Comparison of ENCODE assay signal across 8 cellular contexts in genomic region chr6:113857565-113858066, GRCh38. TPM values are rescaled to one million over a fixed set of nuclear protein-coding genes. Genes with fewer than 3 reads are reported as not detected.
DNase-seq lines count a peak whose midpoint lies in the region; ATAC-seq, FAIRE-seq and TF ChIP-seq lines count a peak whose summit lies in the region.

No MANE protein-coding gene starts in this region.

- no peak overlapping the region; the same call in 1 of the 2 replicates for H2BK15ac ChIP-seq in H1 (ENCODE audit: low read length)

- WGBS in H1 (ENCODE audit: extremely low coverage in 1 of 2, insufficient coverage in 1 of 2, insufficient read length in 1 of 2, insufficient replicate concordance in 2 of 2, low coverage in 1 of 2, low lambda C conversion rate in 2 of 2, missing lambda C conversion rate in 1 of 2), 2 experiments, result 1% methylated on average over 15 of the region's 25 CpGs; no CpG with 5 or more reads in 1 of the 2 experiments

- H4K20me1 ChIP-seq in H1 (replicated peaks in 1 of 2; ENCODE audit: control insufficient read depth in 1 of 2, insufficient read depth in 2 of 2, low read length in 2 of 2), result peaks cover 3 to 5% of the 10 kb centered on the region in 2 experiments

- no peak for TF ChIP-seq RAD21 in H1 (IDR thresholded peaks at IDR 0.05 in 1 of 2, conservative IDR thresholded peaks at IDR 0.05 in 1 of 2; ENCODE audit: low read depth in 2 of 2, low read length in 2 of 2)

- H3K23me2 ChIP-seq in H1 (ENCODE audit: low read depth, low read length), result peaks cover 22% of the 10 kb centered on the region

- CTCF ChIA-PET in H1 (lab: Charles Lee; ENCODE audit: partially characterized antibody), result interaction anchor here (1.0 to 2.4 kb wide), 5 partner anchors 187 to 556 kb away, joined by 3 to 13 read pairs (median 5); no protein-coding TSS in a partner anchor

- H3K56ac ChIP-seq in H1 (replicated peaks; ENCODE audit: insufficient read length, low read depth, low read length), result peak overlapping the region; percentile 44

- peak overlapping the region; percentile 0 for H2BK120ac ChIP-seq in H1 (replicated peaks; ENCODE audit: low read depth, low read length)

- H3K9me3 ChIP-seq in H1 (ENCODE audit: insufficient read depth in 2 of 2, low read depth in 1 of 2, low read length in 1 of 2), result no peaks in the 10 kb centered on the region
- no peaks in the 10 kb centered on the region for H3K9me3 ChIP-seq in mucosa of stomach (ENCODE audit: control insufficient read depth, low read length)

- H3K4me3 ChIP-seq in H1 (ENCODE audit: extremely low read depth in 1 of 4, insufficient read depth in 2 of 4, low read depth in 3 of 4, low read length in 4 of 4), result peak overlapping the region; percentile 95 to 99 (median 98)
- H3K4me3 ChIP-seq in mucosa of stomach (ENCODE audit: low read length), result peak overlapping the region; percentile 94

- TF ChIP-seq POLR2A in H1 (IDR thresholded peaks at IDR 0.05; ENCODE audit: control extremely low read depth in 1 of 2, low read depth in 2 of 2, low read length in 2 of 2), result no peak

- H3K27ac ChIP-seq in H1 (ENCODE audit: low read depth, low read length), result peak overlapping the region; percentile 90

- H3K9ac ChIP-seq in H1 (replicated peaks in 1 of 4; ENCODE audit: extremely low read depth in 1 of 4, low read depth in 3 of 4, low read length in 3 of 4), result peak overlapping the region; percentile 96 to 99 (median 98)
- H3K9ac ChIP-seq in mucosa of stomach (ENCODE audit: low read length), result peak overlapping the region; percentile 100

- POLR2A ChIA-PET in H1 (lab: Charles Lee; ENCODE audit: partially characterized antibody), result interaction anchor here (0.6 to 2.7 kb wide), 11 partner anchors 10 to 723 kb away, joined by 3 to 21 read pairs (median 3); no protein-coding TSS in a partner anchor

- peak overlapping the region; percentile 22 for H3K4ac ChIP-seq in H1 (replicated peaks; ENCODE audit: insufficient read length, low read depth, low read length)

- peaks cover 26% of the 10 kb centered on the region for H3K36me3 Mint-ChIP-seq in stimulated activated memory B cell treated with anti-CD40 and anti-IgM and Interleukin-4, amounts not matched to agents 10 μg/mL and 1 μg/mL and 100 μg/mL, for 72 hours

- H3K18ac ChIP-seq in H1 (ENCODE audit: extremely low read depth, low read length), result peak overlapping the region; percentile 65

- H3K79me1 ChIP-seq in H1 (ENCODE audit: low read depth, low read length), result no peaks in the 10 kb centered on the region

- peak overlapping the region; percentile 30; the same call in 1 of the 2 replicates for H2BK12ac ChIP-seq in H1 (ENCODE audit: low read depth, low read length)

- H4K91ac ChIP-seq in H1 (replicated peaks; ENCODE audit: insufficient read length, low read length), result peak overlapping the region; percentile 56

- H3K4me1 ChIP-seq in H1 (replicated peaks in 1 of 4; ENCODE audit: control insufficient read depth in 3 of 4, insufficient read depth in 4 of 4, low read length in 3 of 4) (peaks cover 4 to 7% (median 6%) of the 10 kb centered on the region in 4 experiments; a peak in 4 of 7 replicates), mucosa of stomach (ENCODE audit: control insufficient read depth, insufficient read depth, low read length) (no peaks in the 10 kb centered on the region)

- H3K27me3 ChIP-seq in H1 (replicated peaks in 1 of 4; ENCODE audit: control insufficient read depth in 3 of 4, extremely low read depth in 1 of 4, insufficient read depth in 3 of 4, low read length in 3 of 4) (peaks cover 6 to 29% (median 15%) of the 10 kb centered on the region in 4 experiments; a peak in 6 of 7 replicates), mucosa of stomach (ENCODE audit: control insufficient read depth, insufficient read depth, low read length) (no peaks in the 10 kb centered on the region)

- no peak overlapping the region for H2AFZ ChIP-seq in H1 (ENCODE audit: low read length)

- ATAC-seq in GM21360 (IDR thresholded peaks at IDR 0.05; ENCODE audit: unreplicated experiment), result no peak
- no peak for ATAC-seq in stimulated activated memory B cell treated with anti-CD40 and anti-IgM and Interleukin-4, amounts not matched to agents 10 μg/mL and 1 μg/mL and 100 μg/mL, for 72 hours

- peaks cover 13% of the 10 kb centered on the region for H3K4me1 Mint-ChIP-seq in stimulated activated memory B cell treated with anti-CD40 and anti-IgM and Interleukin-4, amounts not matched to agents 10 μg/mL and 1 μg/mL and 100 μg/mL, for 72 hours

- H3K36me3 ChIP-seq in H1 (ENCODE audit: control insufficient read depth in 2 of 4, insufficient read depth in 4 of 4, low read length in 3 of 4) (peaks cover 0 to 16% (median 7%) of the 10 kb centered on the region in 4 experiments; a peak in 3 of 8 replicates), mucosa of stomach (ENCODE audit: control insufficient read depth, insufficient read depth, low read length) (no peaks in the 10 kb centered on the region)

- no peak overlapping the region for H3K14ac ChIP-seq in H1 (ENCODE audit: insufficient read length)

- H3K79me2 ChIP-seq in H1 (ENCODE audit: control insufficient read depth in 1 of 2, insufficient read depth in 2 of 2, low read length in 2 of 2), result peaks cover 0 to 47% of the 10 kb centered on the region in 2 experiments; a peak in 2 of 4 replicates

- peak overlapping the region; percentile 9; the same call in 1 of the 2 replicates for H2BK20ac ChIP-seq in H1 (ENCODE audit: low read length)

- H2AK5ac ChIP-seq in H1 (ENCODE audit: low read depth, low read length), result no peak overlapping the region

- H3K4me3 Mint-ChIP-seq in stimulated activated memory B cell treated with anti-CD40 and anti-IgM and Interleukin-4, amounts not matched to agents 10 μg/mL and 1 μg/mL and 100 μg/mL, for 72 hours, result no peak overlapping the region

- no peak overlapping the region for H3K23ac ChIP-seq in H1 (ENCODE audit: insufficient read length)

- no peaks in the 10 kb centered on the region for H3K9me3 Mint-ChIP-seq in stimulated activated memory B cell treated with anti-CD40 and anti-IgM and Interleukin-4, amounts not matched to agents 10 μg/mL and 1 μg/mL and 100 μg/mL, for 72 hours

- FAIRE-seq in H1 (lab: Jason Lieb, UNC), result no peak

- H4K8ac ChIP-seq in H1 (ENCODE audit: extremely low read depth, insufficient read depth, low read length), result peak overlapping the region; percentile 93; the same call in 1 of the 2 replicates

- H3K27ac Mint-ChIP-seq in stimulated activated memory B cell treated with anti-CD40 and anti-IgM and Interleukin-4, amounts not matched to agents 10 μg/mL and 1 μg/mL and 100 μg/mL, for 72 hours, result no peak overlapping the region

- H2BK5ac ChIP-seq in H1 (ENCODE audit: low read depth, low read length), result peak overlapping the region; percentile 36; the same call in 1 of the 2 replicates

- DNase-seq in NCI-H146 (lab: John Stamatoyannopoulos, UW), result peak; percentile 70
- DNase-seq in NCI-H146 treated with DMSO at 0.1 percent for 48 hours (lab: John Stamatoyannopoulos, UW; ENCODE audit: unreplicated experiment), result no peak
- peak; percentile 63 for DNase-seq in NCI-H69 (lab: John Stamatoyannopoulos, UW)
- DNase-seq in H1 (ENCODE audit: low read depth in 1 of 2, low spot score in 2 of 2), result peak in 1 of 2 experiments; percentile 53
- no peak for DNase-seq in stimulated activated CD4-positive, alpha-beta T cell treated with anti-CD3 and anti-CD28 coated beads, Interleukin-4, amount 100 ng/mL, for 24 hours

- no peaks in the 10 kb centered on the region for H3K27me3 Mint-ChIP-seq in stimulated activated memory B cell treated with anti-CD40 and anti-IgM and Interleukin-4, amounts not matched to agents 10 μg/mL and 1 μg/mL and 100 μg/mL, for 72 hours

- H3K4me2 ChIP-seq in H1 (ENCODE audit: insufficient read depth in 1 of 2, low read depth in 2 of 2, low read length in 2 of 2), result peak overlapping the region; percentile 62 to 100

- H4K5ac ChIP-seq in H1 (ENCODE audit: insufficient read length, low read depth, low read length), result peak overlapping the region; percentile 38

- TF ChIP-seq CTCF in H1 (IDR thresholded peaks at IDR 0.05; ENCODE audit: control extremely low read depth in 1 of 3, insufficient read depth in 1 of 3, low read depth in 1 of 3, low read length in 3 of 3), result no peak

- TF ChIP-seq EP300 in H1 (IDR thresholded peaks at IDR 0.05; ENCODE audit: borderline replicate concordance in 1 of 2, low read depth in 2 of 2, low read length in 2 of 2), result no peak

TF ChIP-seq in H1, 55 proteins besides CTCF, POLR2A, EP300 and RAD21:
- peak in 1 of 2 experiments; percentile 20; a peak in 1 of 4 replicates for TF ChIP-seq SIN3A (conservative IDR thresholded peaks at IDR 0.05 in 1 of 2, IDR thresholded peaks at IDR 0.05 in 1 of 2; ENCODE audit: low read depth in 1 of 2, low read length in 2 of 2)
- TF ChIP-seq TBP (IDR thresholded peaks at IDR 0.05; ENCODE audit: low read depth, low read length), result 0 out of 2 replicates have a peak, but pooled peaks have one; percentile 4
- TF ChIP-seq RFX5 (IDR thresholded peaks at IDR 0.05; ENCODE audit: borderline replicate concordance, low read depth, low read length), result no peak
- peak; percentile 49; the same call in 1 of the 2 replicates for TF ChIP-seq PHF8 (conservative IDR thresholded peaks at IDR 0.05; ENCODE audit: low read depth, low read length)
- no peak for TF ChIP-seq CBX5 (IDR thresholded peaks at IDR 0.05; ENCODE audit: low read depth, low read length)
- no peak for TF ChIP-seq KDM5A (IDR thresholded peaks at IDR 0.05; ENCODE audit: low read length)
- TF ChIP-seq TCF12 (IDR thresholded peaks at IDR 0.05; ENCODE audit: low read depth, low read length), result no peak
- TF ChIP-seq SIRT6 (IDR thresholded peaks at IDR 0.05; ENCODE audit: low read length), result no peak

RNA-seq across cellular contexts. Expression of gene MARCKS, which starts 0.5 kb away (rescaled TPM):
- 111 and 117 TPM in 2 replicates for total RNA-seq in H1 (2021; fragmentation: NEBNext Ultra II Directional; extraction: Animal tissue kit (Norgen Biotek cat#: 25700))
- 18.8 and 26.6 TPM in 2 replicates for polyA plus RNA-seq in H1 (2011; rRNA removed)
- 39.7 TPM for polyA plus RNA-seq in H1 (2011; cell fraction: cytosol; rRNA removed)
- polyA plus RNA-seq in H1 (2011; cell fraction: nucleus; rRNA removed), result 12.1 TPM
- polyA plus RNA-seq in H1 (2012, experiment 1 of 2), result 22.2 to 46.3 TPM (median 24.0 TPM) in 4 replicates
- polyA plus RNA-seq in H1 (2012, experiment 2 of 2), result 29.0 TPM
- polyA plus RNA-seq in H1 (2013, experiment 1 of 2), result 70.1 TPM
- polyA plus RNA-seq in H1 (2013, experiment 2 of 2), result 60.3 TPM
- polyA minus RNA-seq in H1 (2011; rRNA and poly(A)+ RNA removed), result 11.7 and 13.4 TPM in 2 replicates
- polyA minus RNA-seq in H1 (2011; cell fraction: cytosol; rRNA and poly(A)+ RNA removed), result 38.6 TPM
- 28.2 TPM for polyA minus RNA-seq in H1 (2011; cell fraction: nucleus; rRNA and poly(A)+ RNA removed)

Comparison
In these comparisons a context has a peak if more than half of its experiments do, and no peak if none do; other contexts are left out.
1. DNase-seq: peak in NCI-H146 (single experiment) and NCI-H69 (single experiment); none in NCI-H146 treated with DMSO at 0.1 percent for 48 hours (single experiment) and stimulated activated CD4-positive, alpha-beta T cell treated with anti-CD3 and anti-CD28 coated beads, Interleukin-4, amount 100 ng/mL, for 24 hours (single experiment).